In genomic region chr6:38483526-38483925, GRCh38 we compare ENCODE assay signal across 12 cellular contexts.
DNase-seq lines count a peak whose midpoint lies in the region; ATAC-seq and TF ChIP-seq lines count a peak whose summit lies in the region.
"Had no signal": no experiment of that assay in that cellular context is flagged by ENCODE, and none has a peak within 500 bp of the region (broad histone marks: within the 10 kb centered on the region; RNA-seq: fewer than 3 reads in every experiment).

No MANE protein-coding gene starts in this region.

- DNase-seq in NOMO-1 treated with DMSO at 0.1 percent for 48 hours (lab: John Stamatoyannopoulos, UW; ENCODE audit: unreplicated experiment), result peak; percentile 88
- DNase-seq in trophoblast cell, result no peak
- DNase-seq in glutamatergic neuron, result no peak
- DNase-seq in activated gamma-delta T cell (lab: John Stamatoyannopoulos, UW), result no peak
- DNase-seq in head of caudate nucleus, result no peak
- no peak for DNase-seq in NCI-H510A treated with DMSO at 0.1 percent for 48 hours (lab: John Stamatoyannopoulos, UW)
- DNase-seq: Calu3; NCI-H146; stimulated activated naive CD8-positive, alpha-beta T cell treated with anti-CD3 and anti-CD28 coated beads, Interleukin-15, Interleukin-2, amounts not matched to agents 100 U/mL and 50 U/mL, for 24 hours had no signal

- no peak overlapping the region for H3K27ac Mint-ChIP-seq in glutamatergic neuron (ENCODE audit: unreplicated experiment)
- H3K27ac Mint-ChIP-seq: dendritic cell treated with granulocyte-macrophage colony-stimulating factor and Interleukin-4, amounts not matched to agents 40 ng/mL and 50 ng/mL, for 4 days had no signal

- no peak overlapping the region for H4K12ac ChIP-seq in trophoblast cell (ENCODE audit: low read depth, low read length)

- no peak overlapping the region for H2AK5ac ChIP-seq in trophoblast cell (ENCODE audit: low read length)

- no peak overlapping the region for H3K27ac ChIP-seq in trophoblast cell (ENCODE audit: low read depth, low read length)

- H3K9me3 Mint-ChIP-seq in glutamatergic neuron (ENCODE audit: unreplicated experiment), result no peaks in the 10 kb centered on the region

- no peak overlapping the region for H3K4me3 Mint-ChIP-seq in glutamatergic neuron (ENCODE audit: unreplicated experiment)
- H3K4me3 Mint-ChIP-seq: dendritic cell treated with granulocyte-macrophage colony-stimulating factor and Interleukin-4, amounts not matched to agents 40 ng/mL and 50 ng/mL, for 4 days had no signal

- no peaks in the 10 kb centered on the region for H3K9me3 ChIP-seq in trophoblast cell (ENCODE audit: insufficient read depth, low read depth, low read length)

- H2BK5ac ChIP-seq in trophoblast cell (ENCODE audit: low read depth, low read length, poor library complexity), result no peak overlapping the region

- peaks cover 4% of the 10 kb centered on the region for H3K27me3 Mint-ChIP-seq in glutamatergic neuron (ENCODE audit: unreplicated experiment)
- H3K27me3 Mint-ChIP-seq: dendritic cell treated with granulocyte-macrophage colony-stimulating factor and Interleukin-4, amounts not matched to agents 40 ng/mL and 50 ng/mL, for 4 days had no signal

- no CpG with 5 or more reads among the region's 2 CpGs for WGBS in trophoblast cell (ENCODE audit: extremely low coverage, insufficient coverage, insufficient read length)

- H3K9ac ChIP-seq in trophoblast cell (ENCODE audit: low read length), result no peak overlapping the region

- no peaks in the 10 kb centered on the region for H3K36me3 ChIP-seq in trophoblast cell (ENCODE audit: control insufficient read depth in 1 of 2, insufficient read depth in 2 of 2, low read length in 2 of 2)

- H3K23ac ChIP-seq in trophoblast cell (ENCODE audit: low read length), result no peak overlapping the region

- H3K4me1 ChIP-seq in trophoblast cell (ENCODE audit: control insufficient read depth in 1 of 2, insufficient read depth in 2 of 2, low read length in 2 of 2), result peaks cover 3 to 8% of the 10 kb centered on the region in 2 experiments

- H3K14ac ChIP-seq in trophoblast cell (ENCODE audit: low read length), result no peak overlapping the region

- no peak overlapping the region for H3K4me3 ChIP-seq in trophoblast cell (ENCODE audit: low read depth, low read length)

- ATAC-seq in GM18907 (IDR thresholded peaks at IDR 0.05; ENCODE audit: unreplicated experiment) (peak; percentile 53), HG02759 (IDR thresholded peaks at IDR 0.05; ENCODE audit: unreplicated experiment) (peak; percentile 67)
- ATAC-seq: stimulated activated naive CD8-positive, alpha-beta T cell treated with anti-CD3 and anti-CD28 coated beads, Interleukin-15, Interleukin-2, amounts not matched to agents 100 U/mL and 50 U/mL, for 24 hours had no signal

- no peak overlapping the region for H3K4me2 ChIP-seq in trophoblast cell (ENCODE audit: low read length)

- no peak overlapping the region for H4K91ac ChIP-seq in trophoblast cell (ENCODE audit: low read depth, low read length)

- no peak overlapping the region for H4K8ac ChIP-seq in trophoblast cell (ENCODE audit: low read depth, low read length)

- H3K79me2 ChIP-seq in trophoblast cell (ENCODE audit: control insufficient read depth, insufficient read depth, low read length, poor library complexity), result no peaks in the 10 kb centered on the region

- peak overlapping the region; percentile 1 for H2BK12ac ChIP-seq in trophoblast cell (ENCODE audit: low read length)

- no peak overlapping the region for H3K18ac ChIP-seq in trophoblast cell (ENCODE audit: low read length)

- H3K4me1 Mint-ChIP-seq in glutamatergic neuron (ENCODE audit: low read depth, unreplicated experiment), result no peaks in the 10 kb centered on the region

- no peak overlapping the region for H3K4ac ChIP-seq in trophoblast cell (ENCODE audit: low read depth, low read length)

- H3K79me1 ChIP-seq in trophoblast cell (ENCODE audit: low read length), result peaks cover 2% of the 10 kb centered on the region

- no peak overlapping the region for H2BK120ac ChIP-seq in trophoblast cell (ENCODE audit: insufficient read depth, low read length, poor library complexity)

- no peak overlapping the region for H2AFZ ChIP-seq in trophoblast cell (ENCODE audit: insufficient read depth, low read length, poor library complexity)

- intact Hi-C loops in head of caudate nucleus (cut with DNase I), result no loop called here

- H3K36me3 Mint-ChIP-seq in glutamatergic neuron (ENCODE audit: unreplicated experiment), result no peaks in the 10 kb centered on the region

- H3K27me3 ChIP-seq in trophoblast cell (ENCODE audit: insufficient read depth, low read length), result no peaks in the 10 kb centered on the region

- TF ChIP-seq CTCF in glutamatergic neuron (IDR thresholded peaks at IDR 0.05; ENCODE audit: partially characterized antibody, unreplicated experiment), result no peak
